13 cellular contexts compared by ENCODE assay signal in the genomic region with DNA sequence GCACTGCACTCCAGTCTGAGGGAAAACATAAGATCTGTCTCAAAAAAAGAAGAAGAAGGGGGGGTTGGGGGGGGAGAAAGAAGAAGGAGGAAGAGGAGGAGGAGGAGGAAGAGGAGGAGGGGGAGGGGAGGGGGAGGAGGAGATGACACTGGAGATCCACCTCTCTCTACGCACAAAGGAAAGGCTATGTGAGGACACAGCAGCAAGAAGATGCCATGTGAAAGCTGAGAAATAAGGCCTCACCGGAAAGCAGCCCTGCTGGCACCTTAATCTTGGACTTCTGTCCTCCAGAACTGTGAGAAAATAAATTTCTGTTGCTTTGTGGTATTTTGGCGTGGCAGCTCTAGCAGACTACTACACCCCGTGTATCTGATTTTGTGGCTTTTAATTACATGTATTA.
DNase-seq lines count a peak whose midpoint lies in the region; ATAC-seq lines count a peak whose summit lies in the region.
"Had no signal": no experiment of that assay in that cellular context is flagged by ENCODE, and none has a peak within 500 bp of the region (broad histone marks: within the 10 kb centered on the region; RNA-seq: fewer than 3 reads in every experiment).

No MANE protein-coding gene starts in this region.

- no peak for ATAC-seq in left colon
- no peak for ATAC-seq in GM18870 (IDR thresholded peaks at IDR 0.05; ENCODE audit: unreplicated experiment)
- ATAC-seq in GM18498 (IDR thresholded peaks at IDR 0.05; ENCODE audit: unreplicated experiment), result no peak

- intact Hi-C loops in left colon (cut with DNase I, micrococcal nuclease), result no loop called here

- peak; percentile 11 for DNase-seq in NCI-H510A treated with DMSO at 0.1 percent for 48 hours (lab: John Stamatoyannopoulos, UW)
- no peak for DNase-seq in NCI-H510A (lab: John Stamatoyannopoulos, UW)
- DNase-seq in M059J (ENCODE audit: low read depth), result peak; percentile 9
- peak; percentile 14 for DNase-seq in islet precursor cell
- DNase-seq in left colon, result no peak
- DNase-seq: C1 segment of cervical spinal cord; Calu3; CD4-positive, alpha-beta T cell; DMS153; GOT3; H9 had no signal

Comparison
In these comparisons a context has a peak if more than half of its experiments do, and no peak if none do; other contexts are left out.
1. DNase-seq: peak in NCI-H510A treated with DMSO at 0.1 percent for 48 hours (single experiment), M059J (single experiment) and islet precursor cell (single experiment); none in NCI-H510A (single experiment) and left colon (0 of 2).